In genomic region chr2:86065512-86065911, GRCh38 we compare ENCODE assay signal across 1 cellular context.
TF ChIP-seq lines count a peak whose summit lies in the region.

No MANE protein-coding gene starts in this region.

TF ChIP-seq in SK-N-SH, 30 proteins besides CTCF, POLR2A, EP300 and RAD21 (continued from another document):
- no peak for TF ChIP-seq TAF1 (IDR thresholded peaks at IDR 0.05; ENCODE audit: borderline replicate concordance, low read depth, low read length)
- TF ChIP-seq FOXM1 (IDR thresholded peaks at IDR 0.05; ENCODE audit: low read depth) = no peak
- no peak for TF ChIP-seq SMC3 (IDR thresholded peaks at IDR 0.05; ENCODE audit: low read depth, low read length)
- TF ChIP-seq NRF1 (IDR thresholded peaks at IDR 0.05; ENCODE audit: low read depth, low read length) = no peak
